In genomic region chr1:12109901-12110300, GRCh38 we compare ENCODE assay signal across 18 cellular contexts. TPM values are rescaled to one million over a fixed set of nuclear protein-coding genes. Genes with fewer than 3 reads are reported as not detected.
DNase-seq lines count a peak whose midpoint lies in the region; ATAC-seq and TF ChIP-seq lines count a peak whose summit lies in the region.
"Had no signal": no experiment of that assay in that cellular context is flagged by ENCODE, and none has a peak within 500 bp of the region (broad histone marks: within the 10 kb centered on the region; RNA-seq: fewer than 3 reads in every experiment).

No MANE protein-coding gene starts in this region.

- H2BK120ac ChIP-seq in neuronal stem cell (ENCODE audit: low read depth, low read length) = no peak overlapping the region

- no peak for DNase-seq in neuronal stem cell (ENCODE audit: low spot score)
- DNase-seq in spleen = peak; percentile 21
- DNase-seq in activated CD8-positive, alpha-beta memory T cell treated with anti-CD3 and anti-CD28 coated beads, Interleukin-2, amount 50 U/mL, for 48 hours = no peak
- DNase-seq: Calu3; CD4-positive, alpha-beta memory T cell; COR-L47; DMS53; DMS79 treated with DMSO at 0.1 percent for 48 hours; GF-D8; GM23248; H7 had no signal

- H3K18ac ChIP-seq in neuronal stem cell (ENCODE audit: low read length) = peak overlapping the region; percentile 35

- H3K9ac ChIP-seq in BLaER1 (no peak overlapping the region), neuronal stem cell (ENCODE audit: low read depth, low read length, poor library complexity) (no peak overlapping the region)
- H3K9ac ChIP-seq: GM23248 had no signal

- no peak for TF ChIP-seq POLR2A in spleen (IDR thresholded peaks at IDR 0.05)

- H3K4me2 ChIP-seq in BLaER1 (peak overlapping the region; percentile 45), neuronal stem cell (ENCODE audit: insufficient read depth, low read length, poor library complexity, severe bottlenecking) (no peak overlapping the region)

- no peak overlapping the region for H3K4ac ChIP-seq in neuronal stem cell (ENCODE audit: low read length)

- H3K4me1 ChIP-seq in BLaER1 (peaks cover 18% of the 10 kb centered on the region), neuronal stem cell (ENCODE audit: control insufficient read depth in 2 of 2, insufficient read depth in 1 of 2, low read depth in 1 of 2, low read length in 2 of 2) (no peaks in the 10 kb centered on the region), spleen (no peaks in the 10 kb centered on the region)

- no CpG with 5 or more reads among the region's 10 CpGs for WGBS in neuronal stem cell (ENCODE audit: extremely low coverage in 2 of 2, insufficient read length in 2 of 2, insufficient replicate concordance in 1 of 2), 2 donors
- 88 to 95% (median 94%) methylated on average over 10 of the region's 10 CpGs for WGBS in spleen, 5 donors

- H3K36me3 ChIP-seq in BLaER1 (peaks cover 67% of the 10 kb centered on the region), neuronal stem cell (replicated peaks in 1 of 2; ENCODE audit: control insufficient read depth in 2 of 2, insufficient read depth in 2 of 2, low read length in 2 of 2) (no peaks in the 10 kb centered on the region), spleen (no peaks in the 10 kb centered on the region)

- intact Hi-C loops in spleen (cut with DNase I; ENCODE audit: low total_unique reads) = no loop called here

- 0 out of 2 replicates have a peak overlapping the region, but pooled peaks have one; percentile 15 for H3K27ac ChIP-seq in BLaER1
- no peak overlapping the region for H3K27ac ChIP-seq in neuronal stem cell (replicated peaks; ENCODE audit: low read length)
- no peak overlapping the region for H3K27ac ChIP-seq in spleen
- H3K27ac ChIP-seq: 22Rv1, GM23248 had no signal

- H2BK5ac ChIP-seq in neuronal stem cell (ENCODE audit: low read length) = no peak overlapping the region

- no peak for TF ChIP-seq CTCF in spleen (IDR thresholded peaks at IDR 0.05 in 8 of 11, conservative IDR thresholded peaks at IDR 0.05 in 3 of 11)

- H3K9me3 ChIP-seq in BLaER1 = no peaks in the 10 kb centered on the region
- no peaks in the 10 kb centered on the region for H3K9me3 ChIP-seq in neuronal stem cell (replicated peaks in 1 of 2; ENCODE audit: control insufficient read depth in 2 of 2, insufficient read depth in 1 of 2, low read depth in 1 of 2, low read length in 2 of 2)
- no peaks in the 10 kb centered on the region for H3K9me3 ChIP-seq in spleen
- H3K9me3 ChIP-seq: BLaER1 treated with 17β-estradiol and CSF1 and Interleukin-3, amounts not matched to agents 10 nM and 100 nM had no signal

- no peak overlapping the region for H2BK12ac ChIP-seq in neuronal stem cell (ENCODE audit: low read length)

- no peaks in the 10 kb centered on the region for H4K20me1 ChIP-seq in BLaER1
- H4K20me1 ChIP-seq: BLaER1 treated with 17β-estradiol and CSF1 and Interleukin-3, amounts not matched to agents 10 nM and 100 nM had no signal

- H3K23ac ChIP-seq in neuronal stem cell (ENCODE audit: low read depth, low read length, poor library complexity) = peak overlapping the region; percentile 47

- peak overlapping the region; percentile 64 for H4K91ac ChIP-seq in neuronal stem cell (ENCODE audit: low read depth, low read length, poor library complexity)

- peak overlapping the region; percentile 27 for H2AK5ac ChIP-seq in neuronal stem cell (ENCODE audit: low read depth, low read length)

- no peak overlapping the region for H4K8ac ChIP-seq in neuronal stem cell (ENCODE audit: low read depth, low read length)

- no peaks in the 10 kb centered on the region for H3K79me1 ChIP-seq in neuronal stem cell (ENCODE audit: low read depth, low read length)

- no peak overlapping the region for H2AFZ ChIP-seq in neuronal stem cell (ENCODE audit: low read length)
- H2AFZ ChIP-seq: GM23248 had no signal

- no peak overlapping the region for H3K14ac ChIP-seq in neuronal stem cell (ENCODE audit: low read length)

- H2BK15ac ChIP-seq in neuronal stem cell (ENCODE audit: low read length) = no peak overlapping the region

- H3K4me3 ChIP-seq in BLaER1 = no peak overlapping the region
- no peak overlapping the region for H3K4me3 ChIP-seq in neuronal stem cell (ENCODE audit: low read length in 2 of 2)
- H3K4me3 ChIP-seq in spleen = no peak overlapping the region
- H3K4me3 ChIP-seq: BLaER1 treated with 17β-estradiol and CSF1 and Interleukin-3, amounts not matched to agents 10 nM and 100 nM; GM23248 had no signal

- ATAC-seq in HG03378 (IDR thresholded peaks at IDR 0.05; ENCODE audit: unreplicated experiment) (no peak), HG03354 (IDR thresholded peaks at IDR 0.05; ENCODE audit: poor library complexity, severe bottlenecking, unreplicated experiment) (no peak)
- ATAC-seq: HCT116 had no signal

- H3K27me3 ChIP-seq in BLaER1 (no peaks in the 10 kb centered on the region), neuronal stem cell (ENCODE audit: control insufficient read depth in 3 of 3, insufficient read depth in 3 of 3, low read depth in 1 of 3, low read length in 3 of 3) (peaks cover 0 to 29% (median 0%) of the 10 kb centered on the region in 3 experiments), spleen (replicated peaks in 1 of 7) (peaks cover 0 to 15% (median 0%) of the 10 kb centered on the region in 7 donors)
- H3K27me3 ChIP-seq: BLaER1 treated with 17β-estradiol and CSF1 and Interleukin-3, amounts not matched to agents 10 nM and 100 nM had no signal

RNA-seq across cellular contexts. Expression of gene TNFRSF8, which starts 46.8 kb away (rescaled TPM):
- polyA plus RNA-seq in neuronal stem cell (2013, experiment 1 of 2) = 0.01 TPM
- polyA plus RNA-seq in neuronal stem cell (2013, experiment 2 of 2) = 0.01 TPM
- 1 to 10 TPM; 1.3 to 7.6 (median 2.2) TPM for total RNA-seq in spleen
- polyA plus RNA-seq in spleen = 1 to 10 TPM; 1.7 to 2.0 (median 1.9) TPM
- total RNA-seq: Calu3; CD4-positive, alpha-beta memory T cell; G401; GM23248 had no signal
- polyA plus RNA-seq: CD4-positive, alpha-beta memory T cell had no signal

RNA-seq across cellular contexts. Expression of gene TNFRSF1B, which starts 56.9 kb away (rescaled TPM):
- polyA plus RNA-seq in neuronal stem cell (2013, experiment 1 of 2) = 0.73 TPM
- polyA plus RNA-seq in neuronal stem cell (2013, experiment 2 of 2) = 0.68 TPM
- 100 to 1,000 TPM; 142 to 233 (median 183) TPM for total RNA-seq in spleen
- polyA plus RNA-seq in spleen = 10 to 100 TPM; 28.5 to 63.2 (median 36.8) TPM
- total RNA-seq: G401 had no signal
